Comparison of ENCODE assay signal across 17 cellular contexts in the genomic region with DNA sequence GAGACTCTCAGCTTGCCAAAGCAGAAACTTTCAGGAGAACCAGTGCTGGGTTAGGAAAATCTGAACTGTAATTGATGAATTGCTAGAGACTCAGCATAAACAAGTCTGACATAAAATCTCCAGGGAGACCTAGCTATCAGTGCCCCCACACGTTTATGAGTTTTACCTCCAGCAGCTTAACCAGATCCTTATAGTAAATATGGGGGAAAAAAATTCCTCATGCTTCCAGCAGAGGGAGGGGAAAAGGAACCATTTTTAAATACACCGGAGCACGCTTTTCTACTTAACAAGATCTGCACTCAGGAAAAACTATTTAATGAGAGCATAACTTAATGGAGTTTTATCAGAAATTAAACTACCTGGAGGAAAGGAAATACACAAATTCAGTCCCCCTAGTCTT.
DNase-seq lines count a peak whose midpoint lies in the region; ATAC-seq, FAIRE-seq and TF ChIP-seq lines count a peak whose summit lies in the region.
"Had no signal": no experiment of that assay in that cellular context is flagged by ENCODE, and none has a peak within 500 bp of the region (broad histone marks: within the 10 kb centered on the region; RNA-seq: fewer than 3 reads in every experiment).

No MANE protein-coding gene starts in this region.

- no peak for ATAC-seq in HG03460 (IDR thresholded peaks at IDR 0.05; ENCODE audit: unreplicated experiment)
- no peak for ATAC-seq in activated CD4-positive, alpha-beta T cell treated with anti-CD3 and anti-CD28 coated beads for 36 hours

- H3K27ac ChIP-seq in PC-9 = no peak overlapping the region
- H3K27ac ChIP-seq: parathyroid adenoma, SJSA1 had no signal

- DNase-seq in EH (ENCODE audit: low read depth) = peak; percentile 3
- no peak for DNase-seq in PC-9
- no peak for DNase-seq in epithelial cell of proximal tubule (ENCODE audit: low read depth)
- DNase-seq in nephron progenitor cell = no peak
- DNase-seq in activated CD4-positive, alpha-beta T cell treated with anti-CD3 and anti-CD28 coated beads for 36 hours = no peak
- DNase-seq in GM12892 (ENCODE audit: insufficient read length) = no peak
- no peak for DNase-seq in HK-2 (ENCODE audit: unreplicated experiment)
- DNase-seq: activated CD4-positive, alpha-beta memory T cell treated with anti-CD3 and anti-CD28 coated beads, Interleukin-2, amount 10 ng/mL, durations not matched to agents 7 days and 5 days; DMS79 treated with DMSO at 0.1 percent for 48 hours; effector CD8-positive, alpha-beta T cell; NCI-H226; substantia nigra had no signal

- no peaks in the 10 kb centered on the region for H3K79me2 ChIP-seq in PC-9 (ENCODE audit: low read depth)
- H3K79me2 ChIP-seq: parathyroid adenoma had no signal

- no peaks in the 10 kb centered on the region for H3F3A ChIP-seq in PC-9 (ENCODE audit: insufficient read depth, low read depth)

- TF ChIP-seq CTCF in PC-9 (conservative IDR thresholded peaks at IDR 0.05) (peak; percentile 49), epithelial cell of proximal tubule (conservative IDR thresholded peaks at IDR 0.05; ENCODE audit: low read depth, low read length) (peak; percentile 57), nephron progenitor cell (IDR thresholded peaks at IDR 0.05) (peak; percentile 40)

- H3K36me3 ChIP-seq in PC-9 (ENCODE audit: low read depth) = no peaks in the 10 kb centered on the region
- H3K36me3 ChIP-seq: SJSA1 had no signal

- no peak overlapping the region for H3K4me3 Mint-ChIP-seq in nephron progenitor cell
- H3K4me3 Mint-ChIP-seq in activated CD4-positive, alpha-beta T cell treated with anti-CD3 and anti-CD28 coated beads for 36 hours = no peak overlapping the region
- H3K4me3 Mint-ChIP-seq: activated CD4-positive, alpha-beta memory T cell treated with anti-CD3 and anti-CD28 coated beads, Interleukin-2, amount 10 ng/mL, durations not matched to agents 7 days and 5 days; activated naive CD4-positive, alpha-beta T cell treated with anti-CD3 and anti-CD28 coated beads, Interleukin-2, amount 50 U/mL, for 24 hours had no signal

- peaks cover 21% of the 10 kb centered on the region for H3K9me3 Mint-ChIP-seq in nephron progenitor cell
- peaks cover 4% of the 10 kb centered on the region for H3K9me3 Mint-ChIP-seq in activated CD4-positive, alpha-beta T cell treated with anti-CD3 and anti-CD28 coated beads for 36 hours (ENCODE audit: low read depth)
- H3K9me3 Mint-ChIP-seq: activated CD4-positive, alpha-beta memory T cell treated with anti-CD3 and anti-CD28 coated beads, Interleukin-2, amount 10 ng/mL, durations not matched to agents 7 days and 5 days had no signal

- no peaks in the 10 kb centered on the region for H3K4me1 Mint-ChIP-seq in nephron progenitor cell
- H3K4me1 Mint-ChIP-seq in activated CD4-positive, alpha-beta T cell treated with anti-CD3 and anti-CD28 coated beads for 36 hours = no peaks in the 10 kb centered on the region
- H3K4me1 Mint-ChIP-seq: activated CD4-positive, alpha-beta memory T cell treated with anti-CD3 and anti-CD28 coated beads, Interleukin-2, amount 10 ng/mL, durations not matched to agents 7 days and 5 days; activated naive CD4-positive, alpha-beta T cell treated with anti-CD3 and anti-CD28 coated beads, Interleukin-2, amount 50 U/mL, for 24 hours had no signal

- no peaks in the 10 kb centered on the region for H3K4me1 ChIP-seq in PC-9 (replicated peaks; ENCODE audit: insufficient read depth)
- H3K4me1 ChIP-seq: parathyroid adenoma, SJSA1 had no signal

- intact Hi-C loops in PC-9 (cut with micrococcal nuclease; ENCODE audit: unreplicated experiment) = no loop called here
- intact Hi-C loops in activated CD4-positive, alpha-beta T cell treated with anti-CD3 and anti-CD28 coated beads for 36 hours (cut with DNase I, micrococcal nuclease) = no loop called here

- CTCF ChIA-PET in PC-9 (lab: Charles Lee) = interaction anchor here (0.7 kb wide), 1 partner anchor 1135 kb away, joined by 3 read pairs; no protein-coding TSS in a partner anchor
- CTCF ChIA-PET in activated CD4-positive, alpha-beta T cell treated with anti-CD3 and anti-CD28 coated beads for 36 hours (lab: Charles Lee) = no interaction called here

- H3K36me3 Mint-ChIP-seq in nephron progenitor cell (ENCODE audit: low read depth) = no peaks in the 10 kb centered on the region
- H3K36me3 Mint-ChIP-seq in activated CD4-positive, alpha-beta T cell treated with anti-CD3 and anti-CD28 coated beads for 36 hours (ENCODE audit: low read depth) = no peaks in the 10 kb centered on the region
- H3K36me3 Mint-ChIP-seq: activated naive CD4-positive, alpha-beta T cell treated with anti-CD3 and anti-CD28 coated beads, Interleukin-2, amount 50 U/mL, for 24 hours had no signal

- no peak for FAIRE-seq in GM12892 (lab: Jason Lieb, UNC)
- FAIRE-seq: GM18507 had no signal

- 0 out of 2 replicates have a peak, but pooled peaks cover 8% of the 10 kb centered on the region for H3K9me3 ChIP-seq in PC-9 (ENCODE audit: insufficient read depth, low read depth)
- H3K9me3 ChIP-seq: SJSA1 had no signal

- H2AFZ ChIP-seq in PC-9 = no peak overlapping the region
- H2AFZ ChIP-seq: parathyroid adenoma had no signal

- no peak overlapping the region for H3K27ac Mint-ChIP-seq in nephron progenitor cell
- no peak overlapping the region for H3K27ac Mint-ChIP-seq in activated CD4-positive, alpha-beta T cell treated with anti-CD3 and anti-CD28 coated beads for 36 hours
- H3K27ac Mint-ChIP-seq: activated CD4-positive, alpha-beta memory T cell treated with anti-CD3 and anti-CD28 coated beads, Interleukin-2, amount 10 ng/mL, durations not matched to agents 7 days and 5 days; activated naive CD4-positive, alpha-beta T cell treated with anti-CD3 and anti-CD28 coated beads, Interleukin-2, amount 50 U/mL, for 24 hours had no signal

- H3K9me2 ChIP-seq in PC-9 (ENCODE audit: insufficient read depth) = no peaks in the 10 kb centered on the region

- H3K27me3 Mint-ChIP-seq in nephron progenitor cell (ENCODE audit: low read depth, poor library complexity) = peaks cover 4% of the 10 kb centered on the region
- no peaks in the 10 kb centered on the region for H3K27me3 Mint-ChIP-seq in activated CD4-positive, alpha-beta T cell treated with anti-CD3 and anti-CD28 coated beads for 36 hours
- H3K27me3 Mint-ChIP-seq: activated CD4-positive, alpha-beta memory T cell treated with anti-CD3 and anti-CD28 coated beads, Interleukin-2, amount 10 ng/mL, durations not matched to agents 7 days and 5 days; activated naive CD4-positive, alpha-beta T cell treated with anti-CD3 and anti-CD28 coated beads, Interleukin-2, amount 50 U/mL, for 24 hours had no signal

- H3K27me3 ChIP-seq in PC-9 (ENCODE audit: insufficient read depth, low read depth) = no peaks in the 10 kb centered on the region
- H3K27me3 ChIP-seq: SJSA1 had no signal

- POLR2A ChIA-PET in PC-9 (lab: Charles Lee; ENCODE audit: unreplicated experiment) = no interaction called here
- POLR2A ChIA-PET in activated CD4-positive, alpha-beta T cell treated with anti-CD3 and anti-CD28 coated beads for 36 hours (lab: Charles Lee) = no interaction called here

- H3K4me3 ChIP-seq in PC-9 = no peak overlapping the region
- H3K4me3 ChIP-seq in epithelial cell of proximal tubule (ENCODE audit: low read depth, low read length) = no peak overlapping the region
- H3K4me3 ChIP-seq: SJSA1 had no signal

- no peak for TF ChIP-seq POLR2A in GM12892 (IDR thresholded peaks at IDR 0.05; ENCODE audit: low read depth, low read length)

- no TSS peak for BruUV-seq in PC-9 (replicated peaks; lab: Mats Ljungman, UMichigan)

- H3K4me2 ChIP-seq in PC-9 = no peak overlapping the region

- no peaks in the 10 kb centered on the region for H4K20me1 ChIP-seq in PC-9 (ENCODE audit: insufficient read depth)
